In the genomic region with DNA sequence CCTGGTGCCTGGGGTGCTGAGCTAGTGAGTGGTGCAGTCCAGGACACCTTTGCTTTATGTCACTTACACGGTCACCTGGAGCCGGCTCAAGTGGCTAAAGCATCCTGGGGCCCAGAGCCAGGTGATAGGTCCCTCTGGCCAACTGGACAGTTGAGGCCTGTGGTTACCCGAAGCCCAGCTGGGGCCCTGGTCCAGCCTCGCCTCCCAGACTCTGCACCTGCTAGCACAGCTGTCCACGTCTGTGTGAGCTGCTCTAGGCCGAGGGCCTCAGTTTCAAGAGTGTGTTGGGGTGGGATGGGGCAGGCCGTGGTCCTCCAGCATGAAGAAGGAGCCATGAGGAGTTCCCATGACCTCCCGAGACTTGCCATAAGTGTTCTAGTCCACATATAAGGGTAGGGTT, we compare ENCODE assay signal across 14 cellular contexts. TPM values are rescaled to one million over a fixed set of nuclear protein-coding genes. Genes with fewer than 3 reads are reported as not detected.
DNase-seq lines count a peak whose midpoint lies in the region; ATAC-seq and TF ChIP-seq lines count a peak whose summit lies in the region.
"Had no signal": no experiment of that assay in that cellular context is flagged by ENCODE, and none has a peak within 500 bp of the region (broad histone marks: within the 10 kb centered on the region; RNA-seq: fewer than 3 reads in every experiment).

No MANE protein-coding gene starts in this region.

- H3K4me1 Mint-ChIP-seq in activated CD4-positive, alpha-beta T cell treated with anti-CD3 and anti-CD28 coated beads, Interleukin-2, amount 10 ng/mL, durations not matched to agents 24 days and 14 days = peaks cover 40% of the 10 kb centered on the region
- H3K4me1 Mint-ChIP-seq in dendritic cell treated with granulocyte-macrophage colony-stimulating factor and Interleukin-4, amounts not matched to agents 40 ng/mL and 50 ng/mL, for 4 days (ENCODE audit: low read depth) = peaks cover 72% of the 10 kb centered on the region

- peaks cover 4% of the 10 kb centered on the region for H3K9me3 Mint-ChIP-seq in activated CD4-positive, alpha-beta T cell treated with anti-CD3 and anti-CD28 coated beads, Interleukin-2, amount 10 ng/mL, durations not matched to agents 24 days and 14 days
- no peaks in the 10 kb centered on the region for H3K9me3 Mint-ChIP-seq in dendritic cell treated with granulocyte-macrophage colony-stimulating factor and Interleukin-4, amounts not matched to agents 40 ng/mL and 50 ng/mL, for 4 days
- H3K9me3 Mint-ChIP-seq: activated naive CD4-positive, alpha-beta T cell treated with anti-CD3 and anti-CD28 coated beads, Interleukin-2, amount 50 U/mL, for 24 hours had no signal

- H3K36me3 Mint-ChIP-seq in activated CD4-positive, alpha-beta T cell treated with anti-CD3 and anti-CD28 coated beads, Interleukin-2, amount 10 ng/mL, durations not matched to agents 24 days and 14 days (ENCODE audit: low read depth) = peaks cover 35% of the 10 kb centered on the region
- H3K36me3 Mint-ChIP-seq in dendritic cell treated with granulocyte-macrophage colony-stimulating factor and Interleukin-4, amounts not matched to agents 40 ng/mL and 50 ng/mL, for 4 days (ENCODE audit: low read depth) = peaks cover 84% of the 10 kb centered on the region

- no peaks in the 10 kb centered on the region for H3K79me2 ChIP-seq in osteoblast (ENCODE audit: insufficient read depth, low read length)

- no peak overlapping the region for H3K4me3 Mint-ChIP-seq in activated CD4-positive, alpha-beta T cell treated with anti-CD3 and anti-CD28 coated beads, Interleukin-2, amount 10 ng/mL, durations not matched to agents 24 days and 14 days
- no peak overlapping the region for H3K4me3 Mint-ChIP-seq in dendritic cell treated with granulocyte-macrophage colony-stimulating factor and Interleukin-4, amounts not matched to agents 40 ng/mL and 50 ng/mL, for 4 days

- no peak for TF ChIP-seq CTCF in GM12865 (IDR thresholded peaks at IDR 0.05; ENCODE audit: insufficient read depth, low read depth, low read length, missing control alignments)
- no peak for TF ChIP-seq CTCF in osteoblast (IDR thresholded peaks at IDR 0.05; ENCODE audit: extremely low read depth, low read depth, low read length)
- TF ChIP-seq CTCF in suprapubic skin (IDR thresholded peaks at IDR 0.05) = no peak

- H3K27me3 ChIP-seq in osteoblast (ENCODE audit: insufficient read depth, low read length) (no peaks in the 10 kb centered on the region), suprapubic skin (no peaks in the 10 kb centered on the region)

- H3K27me3 Mint-ChIP-seq in activated CD4-positive, alpha-beta T cell treated with anti-CD3 and anti-CD28 coated beads, Interleukin-2, amount 10 ng/mL, durations not matched to agents 24 days and 14 days = no peaks in the 10 kb centered on the region
- no peaks in the 10 kb centered on the region for H3K27me3 Mint-ChIP-seq in dendritic cell treated with granulocyte-macrophage colony-stimulating factor and Interleukin-4, amounts not matched to agents 40 ng/mL and 50 ng/mL, for 4 days
- H3K27me3 Mint-ChIP-seq: activated naive CD4-positive, alpha-beta T cell treated with anti-CD3 and anti-CD28 coated beads, Interleukin-2, amount 50 U/mL, for 24 hours had no signal

- H3K27ac ChIP-seq in osteoblast (ENCODE audit: low read depth, low read length) (no peak overlapping the region), suprapubic skin (no peak overlapping the region)

- TF ChIP-seq POLR2A in suprapubic skin (IDR thresholded peaks at IDR 0.05) = no peak

- no peak overlapping the region for H2AFZ ChIP-seq in osteoblast (ENCODE audit: low read length)

- H3K4me2 ChIP-seq in osteoblast (ENCODE audit: insufficient read depth, low read length) = no peak overlapping the region
- H3K4me2 ChIP-seq: smooth muscle cell had no signal

- H3K4me3 ChIP-seq in GM12865 (ENCODE audit: low read depth, low read length) (no peak overlapping the region), osteoblast (ENCODE audit: insufficient read depth, low read length) (no peak overlapping the region), suprapubic skin (no peak overlapping the region)
- H3K4me3 ChIP-seq: smooth muscle cell had no signal

- ATAC-seq in HG03039 (IDR thresholded peaks at IDR 0.05; ENCODE audit: unreplicated experiment) = no peak
- ATAC-seq in GM19035 (IDR thresholded peaks at IDR 0.05; ENCODE audit: unreplicated experiment) = no peak

- H4K20me1 ChIP-seq in osteoblast (ENCODE audit: insufficient read depth, low read length) = no peaks in the 10 kb centered on the region

- 94% methylated on average over 7 of the region's 8 CpGs for WGBS in suprapubic skin

- H3K9me3 ChIP-seq in osteoblast (ENCODE audit: low read depth, low read length) (no peaks in the 10 kb centered on the region), suprapubic skin (no peaks in the 10 kb centered on the region)

- no peak for DNase-seq in activated CD4-positive, alpha-beta T cell treated with anti-CD3 and anti-CD28 coated beads, Interleukin-2, amount 10 ng/mL, durations not matched to agents 24 days and 14 days
- DNase-seq in activated CD4-positive, alpha-beta T cell treated with anti-CD3 and anti-CD28 coated beads, Interleukin-2, amount 50 U/mL, for 1 hour = no peak
- DNase-seq in GM12865 (ENCODE audit: low read depth) (peak; percentile 1), osteoblast (ENCODE audit: insufficient read length, low spot score, missing footprints) (peak; percentile 46), suprapubic skin (ENCODE audit: low spot score in 2 of 2) (no peak)
- DNase-seq: activated CD4-positive, CD25-positive, alpha-beta regulatory T cell treated with anti-CD3 and anti-CD28 coated beads, Interleukin-2, amount 50 U/mL, for 72 hours; Karpas-422; left cardiac atrium; NCI-H510A treated with DMSO at 0.1 percent for 48 hours had no signal

- intact Hi-C loops in activated CD4-positive, alpha-beta T cell treated with anti-CD3 and anti-CD28 coated beads, Interleukin-2, amount 10 ng/mL, durations not matched to agents 24 days and 14 days (cut with micrococcal nuclease) = loop anchor here (2.0 kb wide), 1 partner anchor 23 kb away; no protein-coding TSS in a partner anchor
- intact Hi-C loops in dendritic cell treated with granulocyte-macrophage colony-stimulating factor and Interleukin-4, amounts not matched to agents 40 ng/mL and 50 ng/mL, for 4 days (cut with micrococcal nuclease) = no loop called here

- peaks cover 16% of the 10 kb centered on the region for H3K4me1 ChIP-seq in osteoblast (ENCODE audit: insufficient read depth, low read length)
- peaks cover 24% of the 10 kb centered on the region for H3K4me1 ChIP-seq in suprapubic skin

- H3K36me3 ChIP-seq in osteoblast (ENCODE audit: insufficient read depth, low read length) (peaks cover 27% of the 10 kb centered on the region), suprapubic skin (peaks cover 52% of the 10 kb centered on the region)

- H3K27ac Mint-ChIP-seq in activated CD4-positive, alpha-beta T cell treated with anti-CD3 and anti-CD28 coated beads, Interleukin-2, amount 10 ng/mL, durations not matched to agents 24 days and 14 days = peak overlapping the region; percentile 80
- peak overlapping the region; percentile 82 for H3K27ac Mint-ChIP-seq in dendritic cell treated with granulocyte-macrophage colony-stimulating factor and Interleukin-4, amounts not matched to agents 40 ng/mL and 50 ng/mL, for 4 days

- no peak for TF ChIP-seq EP300 in suprapubic skin (IDR thresholded peaks at IDR 0.05)

RNA-seq across cellular contexts. Expression of a gene that starts 7.7 kb away (rescaled TPM):
- 187 and 198 TPM in 2 replicates for total RNA-seq in activated CD4-positive, alpha-beta T cell treated with anti-CD3 and anti-CD28 coated beads, Interleukin-2, amount 10 ng/mL, durations not matched to agents 24 days and 14 days
- total RNA-seq in osteoblast = 200 and 204 TPM in 2 replicates
- 100 to 1,000 TPM; 122 to 299 (median 196) TPM for total RNA-seq in suprapubic skin

RNA-seq across cellular contexts. Expression of a gene that starts 43.1 kb away (rescaled TPM):
- total RNA-seq in activated CD4-positive, alpha-beta T cell treated with anti-CD3 and anti-CD28 coated beads, Interleukin-2, amount 10 ng/mL, durations not matched to agents 24 days and 14 days = 83.9 and 88.5 TPM in 2 replicates
- 26.4 and 28.0 TPM in 2 replicates for total RNA-seq in osteoblast
- 100 to 1,000 TPM; 116 to 709 (median 162) TPM for total RNA-seq in suprapubic skin

Comparison
In these comparisons a context has a peak if more than half of its experiments do, and no peak if none do; other contexts are left out.
1. DNase-seq: peak in GM12865 (single experiment) and osteoblast (single experiment); none in activated CD4-positive, alpha-beta T cell treated with anti-CD3 and anti-CD28 coated beads, Interleukin-2, amount 10 ng/mL, durations not matched to agents 24 days and 14 days (single experiment), activated CD4-positive, alpha-beta T cell treated with anti-CD3 and anti-CD28 coated beads, Interleukin-2, amount 50 U/mL, for 1 hour (single experiment) and suprapubic skin (0 of 2).